ENCODE assay signal across 2 cellular contexts in the genomic region with DNA sequence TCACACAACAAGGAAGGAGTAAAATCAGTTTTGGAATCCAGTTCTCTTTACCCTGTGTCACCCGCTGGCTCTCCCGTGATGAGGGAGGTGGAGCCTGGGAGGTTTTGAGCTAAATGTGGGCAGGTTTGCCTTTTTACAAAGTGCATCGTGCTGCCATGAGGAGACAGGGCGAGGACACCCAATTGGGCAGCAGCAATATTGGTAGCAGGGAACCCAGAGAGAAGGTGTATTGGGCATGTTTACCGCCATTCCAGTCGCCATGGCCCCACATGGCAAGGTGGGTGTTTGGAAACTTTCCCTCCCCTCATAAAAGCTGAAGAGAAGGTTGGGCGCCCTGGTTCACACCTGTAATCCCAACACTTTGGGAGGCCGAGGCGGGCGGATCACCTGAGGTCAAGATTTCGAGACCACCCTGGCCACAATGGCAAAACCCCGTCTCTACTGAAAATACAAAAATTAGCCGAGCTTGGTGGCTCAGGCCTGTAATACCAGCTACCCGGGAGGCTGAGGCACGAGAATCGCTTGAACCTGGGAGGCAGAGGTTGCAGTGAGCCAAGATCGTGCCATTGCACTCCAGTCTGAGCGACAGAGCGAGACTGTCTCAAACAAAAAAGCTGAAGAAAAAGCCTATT.
TF ChIP-seq lines count a peak whose summit lies in the region.

No MANE protein-coding gene starts in this region.

TF ChIP-seq in HCT116, 20 proteins besides CTCF, POLR2A, EP300 and RAD21 (continued from another document):
- TF ChIP-seq, protein P1, sequence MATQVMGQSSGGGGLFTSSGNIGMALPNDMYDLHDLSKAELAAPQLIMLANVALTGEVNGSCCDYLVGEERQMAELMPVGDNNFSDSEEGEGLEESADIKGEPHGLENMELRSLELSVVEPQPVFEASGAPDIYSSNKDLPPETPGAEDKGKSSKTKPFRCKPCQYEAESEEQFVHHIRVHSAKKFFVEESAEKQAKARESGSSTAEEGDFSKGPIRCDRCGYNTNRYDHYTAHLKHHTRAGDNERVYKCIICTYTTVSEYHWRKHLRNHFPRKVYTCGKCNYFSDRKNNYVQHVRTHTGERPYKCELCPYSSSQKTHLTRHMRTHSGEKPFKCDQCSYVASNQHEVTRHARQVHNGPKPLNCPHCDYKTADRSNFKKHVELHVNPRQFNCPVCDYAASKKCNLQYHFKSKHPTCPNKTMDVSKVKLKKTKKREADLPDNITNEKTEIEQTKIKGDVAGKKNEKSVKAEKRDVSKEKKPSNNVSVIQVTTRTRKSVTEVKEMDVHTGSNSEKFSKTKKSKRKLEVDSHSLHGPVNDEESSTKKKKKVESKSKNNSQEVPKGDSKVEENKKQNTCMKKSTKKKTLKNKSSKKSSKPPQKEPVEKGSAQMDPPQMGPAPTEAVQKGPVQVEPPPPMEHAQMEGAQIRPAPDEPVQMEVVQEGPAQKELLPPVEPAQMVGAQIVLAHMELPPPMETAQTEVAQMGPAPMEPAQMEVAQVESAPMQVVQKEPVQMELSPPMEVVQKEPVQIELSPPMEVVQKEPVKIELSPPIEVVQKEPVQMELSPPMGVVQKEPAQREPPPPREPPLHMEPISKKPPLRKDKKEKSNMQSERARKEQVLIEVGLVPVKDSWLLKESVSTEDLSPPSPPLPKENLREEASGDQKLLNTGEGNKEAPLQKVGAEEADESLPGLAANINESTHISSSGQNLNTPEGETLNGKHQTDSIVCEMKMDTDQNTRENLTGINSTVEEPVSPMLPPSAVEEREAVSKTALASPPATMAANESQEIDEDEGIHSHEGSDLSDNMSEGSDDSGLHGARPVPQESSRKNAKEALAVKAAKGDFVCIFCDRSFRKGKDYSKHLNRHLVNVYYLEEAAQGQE (IDR thresholded peaks at IDR 0.05; ENCODE audit: low read depth): no peak
- no peak for TF ChIP-seq ZNF274 (IDR thresholded peaks at IDR 0.05; ENCODE audit: low read depth, low read length)
- TF ChIP-seq, protein P2, sequence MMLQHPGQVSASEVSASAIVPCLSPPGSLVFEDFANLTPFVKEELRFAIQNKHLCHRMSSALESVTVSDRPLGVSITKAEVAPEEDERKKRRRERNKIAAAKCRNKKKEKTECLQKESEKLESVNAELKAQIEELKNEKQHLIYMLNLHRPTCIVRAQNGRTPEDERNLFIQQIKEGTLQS (IDR thresholded peaks at IDR 0.05): no peak
- TF ChIP-seq, protein P3, sequence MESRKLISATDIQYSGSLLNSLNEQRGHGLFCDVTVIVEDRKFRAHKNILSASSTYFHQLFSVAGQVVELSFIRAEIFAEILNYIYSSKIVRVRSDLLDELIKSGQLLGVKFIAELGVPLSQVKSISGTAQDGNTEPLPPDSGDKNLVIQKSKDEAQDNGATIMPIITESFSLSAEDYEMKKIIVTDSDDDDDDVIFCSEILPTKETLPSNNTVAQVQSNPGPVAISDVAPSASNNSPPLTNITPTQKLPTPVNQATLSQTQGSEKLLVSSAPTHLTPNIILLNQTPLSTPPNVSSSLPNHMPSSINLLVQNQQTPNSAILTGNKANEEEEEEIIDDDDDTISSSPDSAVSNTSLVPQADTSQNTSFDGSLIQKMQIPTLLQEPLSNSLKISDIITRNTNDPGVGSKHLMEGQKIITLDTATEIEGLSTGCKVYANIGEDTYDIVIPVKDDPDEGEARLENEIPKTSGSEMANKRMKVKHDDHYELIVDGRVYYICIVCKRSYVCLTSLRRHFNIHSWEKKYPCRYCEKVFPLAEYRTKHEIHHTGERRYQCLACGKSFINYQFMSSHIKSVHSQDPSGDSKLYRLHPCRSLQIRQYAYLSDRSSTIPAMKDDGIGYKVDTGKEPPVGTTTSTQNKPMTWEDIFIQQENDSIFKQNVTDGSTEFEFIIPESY (IDR thresholded peaks at IDR 0.05; ENCODE audit: extremely low read depth, insufficient replicate concordance, low read length): no peak

TF ChIP-seq in WTC11, 78 proteins besides CTCF, POLR2A, EP300 and RAD21 (continued from another document):
- TF ChIP-seq, protein P4, sequence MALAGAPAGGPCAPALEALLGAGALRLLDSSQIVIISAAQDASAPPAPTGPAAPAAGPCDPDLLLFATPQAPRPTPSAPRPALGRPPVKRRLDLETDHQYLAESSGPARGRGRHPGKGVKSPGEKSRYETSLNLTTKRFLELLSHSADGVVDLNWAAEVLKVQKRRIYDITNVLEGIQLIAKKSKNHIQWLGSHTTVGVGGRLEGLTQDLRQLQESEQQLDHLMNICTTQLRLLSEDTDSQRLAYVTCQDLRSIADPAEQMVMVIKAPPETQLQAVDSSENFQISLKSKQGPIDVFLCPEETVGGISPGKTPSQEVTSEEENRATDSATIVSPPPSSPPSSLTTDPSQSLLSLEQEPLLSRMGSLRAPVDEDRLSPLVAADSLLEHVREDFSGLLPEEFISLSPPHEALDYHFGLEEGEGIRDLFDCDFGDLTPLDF (CRISPR knock-in tag; IDR thresholded peaks at IDR 0.05): no peak
- TF ChIP-seq CREM (CRISPR knock-in tag; IDR thresholded peaks at IDR 0.05): no peak
- TF ChIP-seq NFE2L1 (CRISPR knock-in tag; IDR thresholded peaks at IDR 0.05): no peak
- TF ChIP-seq MLX (CRISPR knock-in tag; IDR thresholded peaks at IDR 0.05): no peak
- no peak for TF ChIP-seq KAT7 (CRISPR knock-in tag; IDR thresholded peaks at IDR 0.05; ENCODE audit: borderline replicate concordance)
TF ChIP-seq in WTC11: peak in this region for 0.
